ENCODE assay signal across 12 cellular contexts in genomic region chr12:70842942-70843341, GRCh38.
"Had no signal": no experiment of that assay in that cellular context is flagged by ENCODE, and none has a peak within 500 bp of the region (broad histone marks: within the 10 kb centered on the region; RNA-seq: fewer than 3 reads in every experiment).

No MANE protein-coding gene starts in this region.

- H3K9me3 ChIP-seq: gastroesophageal sphincter, right atrium auricular region, testis had no signal

- H3K4me3 ChIP-seq: cardiac muscle cell, gastroesophageal sphincter, right atrium auricular region, testis had no signal

- H3K4me1 ChIP-seq: gastroesophageal sphincter, right atrium auricular region, testis had no signal

- H3K27ac ChIP-seq: cardiac muscle cell, gastroesophageal sphincter, right atrium auricular region, testis had no signal

- ATAC-seq: activated CD4-positive, alpha-beta T cell treated with anti-CD3 and anti-CD28 coated beads for 36 hours; esophagus mucosa; gastroesophageal sphincter; left lobe of liver; WTC11 had no signal

- DNase-seq: activated CD4-positive, alpha-beta T cell treated with anti-CD3 and anti-CD28 coated beads for 36 hours; activated CD4-positive, alpha-beta T cell treated with anti-CD3 and anti-CD28 coated beads, Interleukin-2, amount 50 U/mL, for 48 hours; activated naive CD8-positive, alpha-beta T cell treated with anti-CD3 and anti-CD28 coated beads for 36 hours; amniotic stem cell; occipital lobe; testis had no signal

- H3K27me3 ChIP-seq: cardiac muscle cell, right atrium auricular region, testis had no signal

- H3K36me3 ChIP-seq: cardiac muscle cell, gastroesophageal sphincter, right atrium auricular region had no signal
